Comparison of ENCODE assay signal across 9 cellular contexts in genomic region chr12:82358200-82359114, GRCh38. TPM values are rescaled to one million over a fixed set of nuclear protein-coding genes. Genes with fewer than 3 reads are reported as not detected.
A peak's percentile ranks its signal among the peaks of the same experiment; 100 is the strongest.
DNase-seq lines count a peak whose midpoint lies in the region; ATAC-seq, FAIRE-seq and TF ChIP-seq lines count a peak whose summit lies in the region.
"Had no signal": no experiment of that assay in that cellular context is flagged by ENCODE, and none has a peak within 500 bp of the region (broad histone marks: within the 10 kb centered on the region; RNA-seq: fewer than 3 reads in every experiment).

A gene with protein sequence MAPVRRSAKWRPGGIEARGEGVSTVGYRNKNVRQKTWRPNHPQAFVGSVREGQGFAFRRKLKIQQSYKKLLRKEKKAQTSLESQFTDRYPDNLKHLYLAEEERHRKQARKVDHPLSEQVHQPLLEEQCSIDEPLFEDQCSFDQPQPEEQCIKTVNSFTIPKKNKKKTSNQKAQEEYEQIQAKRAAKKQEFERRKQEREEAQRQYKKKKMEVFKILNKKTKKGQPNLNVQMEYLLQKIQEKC (minus strand): TSS chr12:82358387. CDS start chr12:82358376, 11 bp downstream.
Gene METTL25 (plus strand): TSS chr12:82358529. CDS start chr12:82358566, 37 bp downstream.

- FAIRE-seq in bronchial epithelial cell (lab: Jason Lieb, UNC), result no peak
- FAIRE-seq: TTC549 had no signal

- ATAC-seq in GM18870 (IDR thresholded peaks at IDR 0.05; ENCODE audit: unreplicated experiment) (peak; percentile 96), HG03135 (IDR thresholded peaks at IDR 0.05; ENCODE audit: unreplicated experiment) (peak; percentile 93)

- H3K27ac ChIP-seq in WERI-Rb-1 (peak within 1 kb of the TSS; percentile 98), smooth muscle cell (ENCODE audit: low read depth) (peak within 1 kb of the TSS; percentile 97)

- peaks cover 36% of the 10 kb centered on the region for H3K36me3 ChIP-seq in WERI-Rb-1
- H3K36me3 ChIP-seq in bronchial epithelial cell (ENCODE audit: control insufficient read depth, insufficient read depth, low read length), result no peaks in the 10 kb centered on the region
- H3K36me3 ChIP-seq in smooth muscle cell (ENCODE audit: low read depth), result peaks cover 15% of the 10 kb centered on the region

- H3K27me3 ChIP-seq in WERI-Rb-1 (ENCODE audit: insufficient read depth, low read depth, severe bottlenecking) (no peaks in the 10 kb centered on the region), bronchial epithelial cell (ENCODE audit: control insufficient read depth, insufficient read depth, low read length) (no peaks in the 10 kb centered on the region), smooth muscle cell (ENCODE audit: low read depth) (no peaks in the 10 kb centered on the region)

- no peaks in the 10 kb centered on the region for H3F3A ChIP-seq in smooth muscle cell (ENCODE audit: low read depth)

- H3K4me1 ChIP-seq in smooth muscle cell (ENCODE audit: low read depth), result peaks cover 16% of the 10 kb centered on the region

- peak; percentile 73 for TF ChIP-seq CTCF in WERI-Rb-1 (IDR thresholded peaks at IDR 0.05; ENCODE audit: low read depth, low read length)
- peak; percentile 77 for TF ChIP-seq CTCF in bronchial epithelial cell (IDR thresholded peaks at IDR 0.05; ENCODE audit: insufficient read depth, low read length, severe bottlenecking)
- peak; percentile 99 for TF ChIP-seq CTCF in smooth muscle cell (IDR thresholded peaks at IDR 0.05; ENCODE audit: borderline replicate concordance, insufficient read depth, poor library complexity, severe bottlenecking)

- peak within 1 kb of the TSS; percentile 99 for H3K4me2 ChIP-seq in smooth muscle cell

- peaks cover 35% of the 10 kb centered on the region for H3K79me2 ChIP-seq in smooth muscle cell (ENCODE audit: low read depth)

- H4K20me1 ChIP-seq in smooth muscle cell (ENCODE audit: low read depth), result no peaks in the 10 kb centered on the region

- peak within 1 kb of the TSS; percentile 96 for H3K4me3 ChIP-seq in WERI-Rb-1 (ENCODE audit: low read depth, low read length)
- H3K4me3 ChIP-seq in bronchial epithelial cell (ENCODE audit: low read depth, low read length), result peak within 1 kb of the TSS; percentile 98
- H3K4me3 ChIP-seq in smooth muscle cell, result peak within 1 kb of the TSS; percentile 87

- WGBS in smooth muscle cell (ENCODE audit: low lambda C conversion rate), result 2% methylated on average over 54 of the region's 61 CpGs

- DNase-seq in AG08395 (ENCODE audit: low spot score) (peak; percentile 92), NCI-H2196 (lab: John Stamatoyannopoulos, UW; ENCODE audit: unreplicated experiment) (peak; percentile 95), WERI-Rb-1 (peak; percentile 96), bronchial epithelial cell (ENCODE audit: low read depth) (peak; percentile 92), iPS-NIHi7 (ENCODE audit: extremely low spot score) (peak; percentile 92), smooth muscle cell (lab: John Stamatoyannopoulos, UW; ENCODE audit: unreplicated experiment) (peak; percentile 98)

- peak within 1 kb of the TSS; percentile 98 for H2AFZ ChIP-seq in smooth muscle cell (ENCODE audit: low read depth)

- H3K9ac ChIP-seq in smooth muscle cell (ENCODE audit: low read depth), result peak within 1 kb of the TSS; percentile 100

- no peaks in the 10 kb centered on the region for H3K9me3 ChIP-seq in WERI-Rb-1 (ENCODE audit: severe bottlenecking)
- H3K9me3 ChIP-seq in smooth muscle cell (replicated peaks; ENCODE audit: low read depth), result no peaks in the 10 kb centered on the region

RNA-seq across cellular contexts. Expression of the first gene that starts in this region (rescaled TPM):
- total RNA-seq in bronchial epithelial cell, result 58.4 and 77.8 TPM in 2 replicates
- 77.8 and 88.5 TPM in 2 replicates for total RNA-seq in smooth muscle cell
- polyA plus RNA-seq in smooth muscle cell, result 44.2 and 50.6 TPM in 2 replicates

RNA-seq across cellular contexts. Expression of gene METTL25, which starts in this region (rescaled TPM):
- 4.2 and 4.7 TPM in 2 replicates for total RNA-seq in bronchial epithelial cell
- 7.6 and 14.7 TPM in 2 replicates for total RNA-seq in smooth muscle cell
- polyA plus RNA-seq in smooth muscle cell, result 5.3 and 6.2 TPM in 2 replicates

Comparison
In these comparisons a context has a peak if more than half of its experiments do, and no peak if none do; other contexts are left out.
1. Peak in every context shown above with its lines: DNase-seq, ATAC-seq, H3K4me3 ChIP-seq and H3K27ac ChIP-seq.